ENCODE assay signal across 13 cellular contexts in the genomic region with DNA sequence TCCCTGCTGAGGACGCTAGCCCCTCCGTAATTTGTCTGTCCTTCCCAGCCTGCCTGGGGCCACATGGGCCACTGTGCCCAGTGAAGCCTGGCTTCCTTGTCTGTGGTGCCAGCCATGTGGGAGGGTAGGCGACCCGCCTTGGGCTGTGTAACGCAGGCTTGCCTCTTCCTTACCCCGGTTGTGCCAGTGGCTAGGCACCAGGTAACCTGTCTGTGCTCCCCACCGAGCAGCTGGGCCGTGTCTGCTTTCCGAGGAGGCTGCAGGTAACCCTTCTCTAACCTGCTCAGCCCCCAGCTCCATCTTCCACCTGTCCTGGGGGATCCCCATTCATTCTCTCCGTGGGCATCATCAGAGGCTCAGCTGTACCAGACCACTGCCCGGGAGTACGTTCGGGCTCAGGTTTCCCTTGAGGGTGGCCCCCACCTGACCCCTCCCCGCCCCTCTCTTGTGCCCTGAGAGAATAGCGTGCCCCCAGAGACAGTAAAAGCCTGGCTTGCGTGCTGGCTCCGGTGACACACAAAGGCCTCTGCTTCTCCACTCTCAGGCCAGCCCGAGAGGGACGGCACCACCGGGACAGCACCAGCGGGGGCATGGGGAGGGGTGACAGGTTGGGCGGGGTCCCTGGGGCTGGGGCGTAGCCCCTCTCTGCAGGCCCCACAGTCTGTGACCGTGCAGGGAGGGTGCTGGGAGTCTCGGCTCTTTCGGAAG.
DNase-seq lines count a peak whose midpoint lies in the region; ATAC-seq and TF ChIP-seq lines count a peak whose summit lies in the region.
"Had no signal": no experiment of that assay in that cellular context is flagged by ENCODE, and none has a peak within 500 bp of the region (broad histone marks: within the 10 kb centered on the region; RNA-seq: fewer than 3 reads in every experiment).

No MANE protein-coding gene starts in this region.

- H3K27ac Mint-ChIP-seq in activated naive CD8-positive, alpha-beta T cell treated with anti-CD3 and anti-CD28 coated beads, Interleukin-2, amount 10 ng/mL, durations not matched to agents 7 days and 5 days, result no peak overlapping the region
- H3K27ac Mint-ChIP-seq in activated naive CD8-positive, alpha-beta T cell treated with anti-CD3 and anti-CD28 coated beads for 36 hours, result no peak overlapping the region
- H3K27ac Mint-ChIP-seq: naive thymus-derived CD4-positive, alpha-beta T cell; stimulated activated naive CD8-positive, alpha-beta T cell treated with anti-CD3 and anti-CD28 coated beads, Interleukin-15, amount 100 ng/mL, for 72 hours had no signal

- H3K27me3 ChIP-seq in right atrium auricular region, result no peaks in the 10 kb centered on the region
- no peaks in the 10 kb centered on the region for H3K27me3 ChIP-seq in ovary
- H3K27me3 ChIP-seq in aorta (ENCODE audit: control insufficient read depth in 1 of 2, insufficient read depth in 2 of 2, low read length in 1 of 2), result no peaks in the 10 kb centered on the region

- TF ChIP-seq CTCF in right atrium auricular region (IDR thresholded peaks at IDR 0.05) (no peak), ovary (IDR thresholded peaks at IDR 0.05) (no peak)

- POLR2A ChIA-PET in activated naive CD8-positive, alpha-beta T cell treated with anti-CD3 and anti-CD28 coated beads, Interleukin-2, amount 10 ng/mL, durations not matched to agents 7 days and 5 days (lab: Charles Lee), result no interaction called here

- H3K4me1 Mint-ChIP-seq in activated naive CD8-positive, alpha-beta T cell treated with anti-CD3 and anti-CD28 coated beads, Interleukin-2, amount 10 ng/mL, durations not matched to agents 7 days and 5 days, result peaks cover 7% of the 10 kb centered on the region
- H3K4me1 Mint-ChIP-seq in activated naive CD8-positive, alpha-beta T cell treated with anti-CD3 and anti-CD28 coated beads for 36 hours, result peaks cover 8% of the 10 kb centered on the region

- H3K4me1 ChIP-seq in right atrium auricular region, result peaks cover 0 to 41% of the 10 kb centered on the region in 2 donors
- peaks cover 27% of the 10 kb centered on the region for H3K4me1 ChIP-seq in ovary (ENCODE audit: insufficient read depth)
- H3K4me1 ChIP-seq in aorta (ENCODE audit: control insufficient read depth in 1 of 2, insufficient read depth in 2 of 2, low read length in 2 of 2), result no peaks in the 10 kb centered on the region
- H3K4me1 ChIP-seq: SJSA1 had no signal

- TF ChIP-seq POLR2A in ovary (IDR thresholded peaks at IDR 0.05), result no peak

- DNase-seq in activated naive CD8-positive, alpha-beta T cell treated with anti-CD3 and anti-CD28 coated beads, Interleukin-2, amount 10 ng/mL, durations not matched to agents 7 days and 5 days, result peak; percentile 17
- DNase-seq in activated naive CD8-positive, alpha-beta T cell treated with anti-CD3 and anti-CD28 coated beads for 36 hours, result no peak
- DNase-seq in right atrium auricular region (ENCODE audit: low spot score) (peak; percentile 51), ovary (peak; percentile 35 to 59 (median 46)), aorta (peak; percentile 35 to 72), NCI-H1417 treated with DMSO at 0.1 percent for 48 hours (lab: John Stamatoyannopoulos, UW) (no peak), NCI-H524 treated with DMSO at 0.1 percent for 48 hours (lab: John Stamatoyannopoulos, UW) (no peak), NCI-H1092 (lab: John Stamatoyannopoulos, UW) (no peak)
- DNase-seq: EL, NCI-H510A had no signal

- H3K9me3 Mint-ChIP-seq in activated naive CD8-positive, alpha-beta T cell treated with anti-CD3 and anti-CD28 coated beads, Interleukin-2, amount 10 ng/mL, durations not matched to agents 7 days and 5 days, result peaks cover 5% of the 10 kb centered on the region
- H3K9me3 Mint-ChIP-seq in activated naive CD8-positive, alpha-beta T cell treated with anti-CD3 and anti-CD28 coated beads for 36 hours, result peaks cover 1% of the 10 kb centered on the region

- ATAC-seq in activated naive CD8-positive, alpha-beta T cell treated with anti-CD3 and anti-CD28 coated beads, Interleukin-2, amount 10 ng/mL, durations not matched to agents 7 days and 5 days (ENCODE audit: low read depth), result no peak
- no peak for ATAC-seq in aorta (ENCODE audit: low FRiP score)
- ATAC-seq: naive thymus-derived CD4-positive, alpha-beta T cell had no signal

- H3K9me3 ChIP-seq in right atrium auricular region, result no peaks in the 10 kb centered on the region
- no peaks in the 10 kb centered on the region for H3K9me3 ChIP-seq in ovary
- H3K9me3 ChIP-seq in aorta (ENCODE audit: control insufficient read depth, low read length), result no peaks in the 10 kb centered on the region

- intact Hi-C loops in ovary (cut with DNase I) (loop anchor here in 1 of 4 donors (5.0 kb wide), 1 partner anchor 76 kb away; no protein-coding TSS in a partner anchor), aorta (cut with DNase I) (no loop called here)

- no peaks in the 10 kb centered on the region for H3K36me3 Mint-ChIP-seq in activated naive CD8-positive, alpha-beta T cell treated with anti-CD3 and anti-CD28 coated beads, Interleukin-2, amount 10 ng/mL, durations not matched to agents 7 days and 5 days
- peaks cover 3% of the 10 kb centered on the region for H3K36me3 Mint-ChIP-seq in activated naive CD8-positive, alpha-beta T cell treated with anti-CD3 and anti-CD28 coated beads for 36 hours

- no peak for TF ChIP-seq EP300 in ovary (IDR thresholded peaks at IDR 0.05)

- 81 to 89% (median 84%) methylated on average over 26 of the region's 26 CpGs for WGBS in ovary, 3 donors
- WGBS in aorta, 2 donors, result 88 to 90% methylated on average over 26 of the region's 26 CpGs

- H3K27me3 Mint-ChIP-seq in activated naive CD8-positive, alpha-beta T cell treated with anti-CD3 and anti-CD28 coated beads, Interleukin-2, amount 10 ng/mL, durations not matched to agents 7 days and 5 days, result no peaks in the 10 kb centered on the region
- no peaks in the 10 kb centered on the region for H3K27me3 Mint-ChIP-seq in activated naive CD8-positive, alpha-beta T cell treated with anti-CD3 and anti-CD28 coated beads for 36 hours
- H3K27me3 Mint-ChIP-seq: naive thymus-derived CD4-positive, alpha-beta T cell; stimulated activated naive CD8-positive, alpha-beta T cell treated with anti-CD3 and anti-CD28 coated beads, Interleukin-15, amount 100 ng/mL, for 72 hours had no signal

- H3K27ac ChIP-seq in right atrium auricular region, result no peak overlapping the region
- peak overlapping the region; percentile 81 to 86 for H3K27ac ChIP-seq in ovary
- no peak overlapping the region for H3K27ac ChIP-seq in aorta (ENCODE audit: low read depth in 1 of 2, low read length in 2 of 2)
- H3K27ac ChIP-seq: SJSA1 had no signal

- no peaks in the 10 kb centered on the region for H3K36me3 ChIP-seq in right atrium auricular region
- H3K36me3 ChIP-seq in ovary, result no peaks in the 10 kb centered on the region
- H3K36me3 ChIP-seq in aorta (ENCODE audit: control insufficient read depth in 1 of 2, insufficient read depth in 2 of 2, low read length in 1 of 2), result no peaks in the 10 kb centered on the region
- H3K36me3 ChIP-seq: SJSA1 had no signal

- no peak overlapping the region for H3K4me3 Mint-ChIP-seq in activated naive CD8-positive, alpha-beta T cell treated with anti-CD3 and anti-CD28 coated beads, Interleukin-2, amount 10 ng/mL, durations not matched to agents 7 days and 5 days
- H3K4me3 Mint-ChIP-seq in activated naive CD8-positive, alpha-beta T cell treated with anti-CD3 and anti-CD28 coated beads for 36 hours, result no peak overlapping the region
- H3K4me3 Mint-ChIP-seq: naive thymus-derived CD4-positive, alpha-beta T cell; stimulated activated naive CD8-positive, alpha-beta T cell treated with anti-CD3 and anti-CD28 coated beads, Interleukin-15, amount 100 ng/mL, for 72 hours had no signal

- H3K4me3 ChIP-seq in right atrium auricular region, result no peak overlapping the region
- H3K4me3 ChIP-seq in ovary, result no peak overlapping the region
- H3K4me3 ChIP-seq in aorta (ENCODE audit: low read length in 2 of 2), result no peak overlapping the region
- H3K4me3 ChIP-seq: SJSA1 had no signal

Comparison
In these comparisons a context has a peak if more than half of its experiments do, and no peak if none do; other contexts are left out.
1. DNase-seq: peak in activated naive CD8-positive, alpha-beta T cell treated with anti-CD3 and anti-CD28 coated beads, Interleukin-2, amount 10 ng/mL, durations not matched to agents 7 days and 5 days (single experiment), right atrium auricular region (single experiment), ovary (5 of 5) and aorta (2 of 2); none in activated naive CD8-positive, alpha-beta T cell treated with anti-CD3 and anti-CD28 coated beads for 36 hours (single experiment), NCI-H1417 treated with DMSO at 0.1 percent for 48 hours (single experiment), NCI-H524 treated with DMSO at 0.1 percent for 48 hours (single experiment) and NCI-H1092 (single experiment).
2. H3K27ac ChIP-seq: peak in ovary (2 of 2); none in right atrium auricular region (0 of 2) and aorta (0 of 2).